In genomic region chr11:35066783-35067476, GRCh38 we compare ENCODE assay signal across 8 cellular contexts.
DNase-seq lines count a peak whose midpoint lies in the region; ATAC-seq and TF ChIP-seq lines count a peak whose summit lies in the region.

No MANE protein-coding gene starts in this region.

- TF ChIP-seq CTCF in GM10248 (IDR thresholded peaks at IDR 0.05; ENCODE audit: control extremely low read depth, extremely low read depth, low read depth, missing control alignments) = no peak

- DNase-seq in activated T-cell treated with anti-CD3 and anti-CD28 coated beads for 24 hours (ENCODE audit: low read depth) = peak; percentile 40
- no peak for DNase-seq in activated T-cell treated with anti-CD3 and anti-CD28 coated beads for 4 hours
- DNase-seq in T-cell = peak in 5 of 34 experiments; percentile 8 to 31 (median 22)
- DNase-seq in stimulated activated naive CD4-positive, alpha-beta T cell treated with Interleukin-2 at 50 U/mL for 16 hours (lab: John Stamatoyannopoulos, UW) = peak; percentile 26
- DNase-seq in GM10248 (ENCODE audit: extremely low spot score) = no peak
- DNase-seq in NCI-H187 (lab: John Stamatoyannopoulos, UW) = no peak
- DNase-seq in cerebellar cortex (ENCODE audit: low spot score) = no peak

- H3K9me3 Mint-ChIP-seq in T-cell = peaks cover 8 to 14% (median 9%) of the 10 kb centered on the region in 3 donors

- CTCF ChIA-PET in T-cell (lab: Charles Lee) (interaction anchor here in 1 of 2 donors (0.6 to 1.3 kb wide), 5 partner anchors 9 to 132 kb away, joined by 3 to 4 read pairs (median 3); no protein-coding TSS in a partner anchor), GM10248 (lab: Yijun Ruan, JAX) (interaction anchor here (0.6 to 2.1 kb wide), 7 partner anchors 9 to 79 kb away, joined by 3 to 5 read pairs (median 3); no protein-coding TSS in a partner anchor)

- H3K4me1 Mint-ChIP-seq in T-cell = peaks cover 39 to 47% (median 42%) of the 10 kb centered on the region in 3 donors

- H3K27me3 Mint-ChIP-seq in T-cell = no peaks in the 10 kb centered on the region

- H3K36me3 Mint-ChIP-seq in T-cell = peaks cover 13% of the 10 kb centered on the region

- ATAC-seq in HG02973 (IDR thresholded peaks at IDR 0.05; ENCODE audit: unreplicated experiment) = peak; percentile 82
- peak; percentile 78 to 89 (median 86) for ATAC-seq in T-cell (replicated peaks in 1 of 4)

- H3K27ac Mint-ChIP-seq in T-cell = peak overlapping the region; percentile 75 to 77

- H3K4me3 Mint-ChIP-seq in T-cell = peak overlapping the region; percentile 26 to 53 (median 45)

- POLR2A ChIA-PET in T-cell (lab: Charles Lee) = interaction anchor here in 1 of 2 donors (0.5 to 1.2 kb wide), 3 partner anchors 20 to 104 kb away, joined by 3 to 6 read pairs (median 3); no protein-coding TSS in a partner anchor
- POLR2A ChIA-PET in GM10248 (lab: Yijun Ruan, JAX) = no interaction called here

Comparison
In these comparisons a context has a peak if more than half of its experiments do, and no peak if none do; other contexts are left out.
1. DNase-seq: peak in activated T-cell treated with anti-CD3 and anti-CD28 coated beads for 24 hours (single experiment) and stimulated activated naive CD4-positive, alpha-beta T cell treated with Interleukin-2 at 50 U/mL for 16 hours (single experiment); none in activated T-cell treated with anti-CD3 and anti-CD28 coated beads for 4 hours (single experiment), GM10248 (single experiment), NCI-H187 (0 of 2) and cerebellar cortex (single experiment).